8 cellular contexts compared by ENCODE assay signal in the genomic region with DNA sequence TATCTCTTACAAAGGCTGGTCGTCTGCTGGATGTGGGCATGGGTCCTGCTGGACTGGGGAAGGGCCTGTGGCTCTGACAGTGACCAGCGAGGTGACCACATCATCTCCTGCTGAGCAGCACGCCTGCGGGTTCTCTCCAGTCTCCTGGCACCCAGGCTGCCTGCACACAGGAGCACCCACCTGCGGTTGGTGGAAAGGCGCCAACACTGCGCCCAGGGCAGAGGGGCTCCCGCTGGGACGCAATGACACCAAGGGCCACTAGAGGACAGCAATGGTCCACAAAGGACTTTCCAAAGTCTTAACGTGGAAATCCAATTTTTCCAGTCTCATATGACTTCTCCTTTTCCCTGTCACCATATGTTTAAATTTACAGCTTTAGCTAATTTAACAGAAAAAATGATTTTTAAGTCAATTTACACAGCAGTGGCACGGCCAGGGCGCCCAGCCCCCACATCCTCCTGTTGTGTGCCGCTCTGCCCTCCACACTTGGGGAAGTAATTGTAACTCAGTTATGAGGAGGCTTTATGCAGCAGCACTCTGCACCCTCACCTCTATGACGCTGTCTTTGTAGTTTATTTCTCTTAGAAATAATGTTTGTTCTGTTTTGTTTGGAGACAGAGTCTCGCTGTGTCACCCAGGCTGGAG. TPM values are rescaled to one million over a fixed set of nuclear protein-coding genes. Genes with fewer than 3 reads are reported as not detected.
DNase-seq lines count a peak whose midpoint lies in the region; ATAC-seq and TF ChIP-seq lines count a peak whose summit lies in the region.

No MANE protein-coding gene starts in this region.

- H3K79me2 ChIP-seq in smooth muscle cell (ENCODE audit: low read depth) = no peaks in the 10 kb centered on the region

- H3K4me1 Mint-ChIP-seq in activated T-cell treated with anti-CD3 and anti-CD28 coated beads, Interleukin-2, amount 50 U/mL, for 24 hours (ENCODE audit: low read depth) = peaks cover 16% of the 10 kb centered on the region
- H3K4me1 Mint-ChIP-seq in activated T-helper 17 cell treated with anti-CD3 and anti-CD28 coated beads, Interleukin-2, amount 50 U/mL, for 72 hours = peaks cover 9% of the 10 kb centered on the region

- H3K4me3 ChIP-seq in NB4 (ENCODE audit: low read depth, low read length) = no peak overlapping the region
- no peak overlapping the region for H3K4me3 ChIP-seq in heart left ventricle
- no peak overlapping the region for H3K4me3 ChIP-seq in smooth muscle cell

- H3K27me3 ChIP-seq in heart left ventricle = peaks cover 0 to 5% (median 0%) of the 10 kb centered on the region in 9 donors
- H3K27me3 ChIP-seq in smooth muscle cell (ENCODE audit: low read depth) = no peaks in the 10 kb centered on the region

- H3K4me1 ChIP-seq in heart left ventricle (no peaks in the 10 kb centered on the region), smooth muscle cell (ENCODE audit: low read depth) (no peaks in the 10 kb centered on the region)

- H3K27me3 Mint-ChIP-seq in activated T-cell treated with anti-CD3 and anti-CD28 coated beads, Interleukin-2, amount 50 U/mL, for 24 hours = peaks cover 20% of the 10 kb centered on the region
- H3K27me3 Mint-ChIP-seq in activated T-helper 17 cell treated with anti-CD3 and anti-CD28 coated beads, Interleukin-2, amount 50 U/mL, for 72 hours = peaks cover 18% of the 10 kb centered on the region

- peak; percentile 61 for ATAC-seq in activated T-helper 17 cell treated with anti-CD3 and anti-CD28 coated beads, Interleukin-2, amount 50 U/mL, for 72 hours (replicated peaks)
- ATAC-seq in heart left ventricle (peak in 2 of 4 donors; percentile 26 to 65), GM19452 (IDR thresholded peaks at IDR 0.05; ENCODE audit: unreplicated experiment) (no peak)

- no peak overlapping the region for H3K4me2 ChIP-seq in smooth muscle cell

- peak; percentile 65 for DNase-seq in activated T-cell treated with anti-CD3 and anti-CD28 coated beads, Interleukin-2, amount 50 U/mL, for 24 hours
- DNase-seq in activated T-cell treated with anti-CD3 and anti-CD28 coated beads for 4 hours (no peak), NB4 (ENCODE audit: low read depth) (peak; percentile 64), heart left ventricle (peak in 3 of 5 donors; percentile 5 to 39 (median 36)), smooth muscle cell (lab: John Stamatoyannopoulos, UW; ENCODE audit: unreplicated experiment) (no peak), ureter (ENCODE audit: low spot score) (no peak)

- H3K9me3 ChIP-seq in heart left ventricle = peaks cover 0 to 19% (median 0%) of the 10 kb centered on the region in 12 donors
- H3K9me3 ChIP-seq in smooth muscle cell (replicated peaks; ENCODE audit: low read depth) = no peaks in the 10 kb centered on the region

- no peak overlapping the region for H2AFZ ChIP-seq in smooth muscle cell (ENCODE audit: low read depth)

- no peaks in the 10 kb centered on the region for H3F3A ChIP-seq in smooth muscle cell (ENCODE audit: low read depth)

- no peak overlapping the region for H3K27ac Mint-ChIP-seq in activated T-cell treated with anti-CD3 and anti-CD28 coated beads, Interleukin-2, amount 50 U/mL, for 24 hours
- no peak overlapping the region for H3K27ac Mint-ChIP-seq in activated T-helper 17 cell treated with anti-CD3 and anti-CD28 coated beads, Interleukin-2, amount 50 U/mL, for 72 hours

- H3K9ac ChIP-seq in smooth muscle cell (ENCODE audit: low read depth) = no peak overlapping the region

- no peaks in the 10 kb centered on the region for H3K36me3 Mint-ChIP-seq in activated T-cell treated with anti-CD3 and anti-CD28 coated beads, Interleukin-2, amount 50 U/mL, for 24 hours (ENCODE audit: low read depth)
- no peaks in the 10 kb centered on the region for H3K36me3 Mint-ChIP-seq in activated T-helper 17 cell treated with anti-CD3 and anti-CD28 coated beads, Interleukin-2, amount 50 U/mL, for 72 hours (ENCODE audit: low read depth)

- H3K27ac ChIP-seq in heart left ventricle (no peak overlapping the region), smooth muscle cell (ENCODE audit: low read depth) (no peak overlapping the region)

- H3K9me3 Mint-ChIP-seq in activated T-cell treated with anti-CD3 and anti-CD28 coated beads, Interleukin-2, amount 50 U/mL, for 24 hours = peaks cover 3% of the 10 kb centered on the region
- no peaks in the 10 kb centered on the region for H3K9me3 Mint-ChIP-seq in activated T-helper 17 cell treated with anti-CD3 and anti-CD28 coated beads, Interleukin-2, amount 50 U/mL, for 72 hours

- H3K36me3 ChIP-seq in heart left ventricle (no peaks in the 10 kb centered on the region), smooth muscle cell (ENCODE audit: low read depth) (no peaks in the 10 kb centered on the region)

- no peak for TF ChIP-seq POLR2A in NB4 (IDR thresholded peaks at IDR 0.05; ENCODE audit: extremely low read depth, insufficient read length)
- no peak for TF ChIP-seq POLR2A in heart left ventricle (IDR thresholded peaks at IDR 0.05)

- no peaks in the 10 kb centered on the region for H4K20me1 ChIP-seq in smooth muscle cell (ENCODE audit: low read depth)

- intact Hi-C loops in heart left ventricle (cut with DNase I) = loop anchor here in 2 of 10 donors (10.0 kb wide), 2 partner anchors 221 to 411 kb away; no protein-coding TSS in a partner anchor

- 32 to 40% (median 34%) methylated on average over 15 of the region's 15 CpGs for WGBS in heart left ventricle, 4 donors
- whole genome bisulfite sequencing in smooth muscle cell (ENCODE audit: low lambda C conversion rate) = 33% methylated on average over 15 of the region's 15 CpGs

- no peak overlapping the region for H3K4me3 Mint-ChIP-seq in activated T-cell treated with anti-CD3 and anti-CD28 coated beads, Interleukin-2, amount 50 U/mL, for 24 hours
- peak overlapping the region; percentile 30 for H3K4me3 Mint-ChIP-seq in activated T-helper 17 cell treated with anti-CD3 and anti-CD28 coated beads, Interleukin-2, amount 50 U/mL, for 72 hours

- TF ChIP-seq CTCF in NB4 (IDR thresholded peaks at IDR 0.05; ENCODE audit: low read depth, low read length) = peak; percentile 96
- peak; percentile 61 to 81 (median 67) for TF ChIP-seq CTCF in heart left ventricle (IDR thresholded peaks at IDR 0.05)
- peak; percentile 75 for TF ChIP-seq CTCF in smooth muscle cell (IDR thresholded peaks at IDR 0.05; ENCODE audit: borderline replicate concordance, insufficient read depth, poor library complexity, severe bottlenecking)

RNA-seq across cellular contexts. Expression of gene CFAP46, which starts 38.1 kb away (rescaled TPM):
- total RNA-seq in activated T-helper 17 cell treated with anti-CD3 and anti-CD28 coated beads, Interleukin-2, amount 50 U/mL, for 72 hours = not detected
- total RNA-seq in heart left ventricle = 1 to 10 TPM in 5 of 9 donors, under 1 TPM in 4; 0.61 to 1.8 (median 1.1) TPM
- polyA plus RNA-seq in heart left ventricle = under 1 TPM; 0.62 to 0.65 TPM
- 1.1 and 4.1 TPM in 2 replicates for total RNA-seq in smooth muscle cell
- 2.0 and 3.1 TPM in 2 replicates for polyA plus RNA-seq in smooth muscle cell
- 1.7 TPM for total RNA-seq in ureter

Comparison
In these comparisons a context has a peak if more than half of its experiments do, and no peak if none do; other contexts are left out.
1. DNase-seq: peak in activated T-cell treated with anti-CD3 and anti-CD28 coated beads, Interleukin-2, amount 50 U/mL, for 24 hours (single experiment), NB4 (single experiment) and heart left ventricle (3 of 5); none in activated T-cell treated with anti-CD3 and anti-CD28 coated beads for 4 hours (single experiment), smooth muscle cell (single experiment) and ureter (single experiment).
2. Peak in every context shown above with its lines, with median percentiles within 50 percentile points of each other: CTCF ChIP-seq.